In genomic region chr21:39379986-39380891, GRCh38 we compare ENCODE assay signal across 1 cellular context.
TF ChIP-seq lines count a peak whose summit lies in the region.

No MANE protein-coding gene starts in this region.

TF ChIP-seq in K562, 482 proteins besides CTCF, POLR2A, EP300 and RAD21 (continued from another document and continues in another):
- TF ChIP-seq RERE (CRISPR knock-in tag; IDR thresholded peaks at IDR 0.05; ENCODE audit: borderline replicate concordance), result no peak
- no peak for TF ChIP-seq POLR2AphosphoS2 (IDR thresholded peaks at IDR 0.05; ENCODE audit: low read length)
- no peak for TF ChIP-seq NCOR1 (IDR thresholded peaks at IDR 0.05)
- TF ChIP-seq, protein P1, sequence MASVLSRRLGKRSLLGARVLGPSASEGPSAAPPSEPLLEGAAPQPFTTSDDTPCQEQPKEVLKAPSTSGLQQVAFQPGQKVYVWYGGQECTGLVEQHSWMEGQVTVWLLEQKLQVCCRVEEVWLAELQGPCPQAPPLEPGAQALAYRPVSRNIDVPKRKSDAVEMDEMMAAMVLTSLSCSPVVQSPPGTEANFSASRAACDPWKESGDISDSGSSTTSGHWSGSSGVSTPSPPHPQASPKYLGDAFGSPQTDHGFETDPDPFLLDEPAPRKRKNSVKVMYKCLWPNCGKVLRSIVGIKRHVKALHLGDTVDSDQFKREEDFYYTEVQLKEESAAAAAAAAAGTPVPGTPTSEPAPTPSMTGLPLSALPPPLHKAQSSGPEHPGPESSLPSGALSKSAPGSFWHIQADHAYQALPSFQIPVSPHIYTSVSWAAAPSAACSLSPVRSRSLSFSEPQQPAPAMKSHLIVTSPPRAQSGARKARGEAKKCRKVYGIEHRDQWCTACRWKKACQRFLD (CRISPR knock-in tag; IDR thresholded peaks at IDR 0.05), result peak; percentile 33; the same call in 1 of the 2 replicates
- TF ChIP-seq ZBTB7A (IDR thresholded peaks at IDR 0.05; ENCODE audit: borderline replicate concordance, control insufficient read depth, low read depth, low read length), result no peak
- TF ChIP-seq DDX20 (tag; IDR thresholded peaks at IDR 0.05; ENCODE audit: low read depth), result no peak
- TF ChIP-seq STAG1 (CRISPR knock-in tag; IDR thresholded peaks at IDR 0.05; ENCODE audit: borderline replicate concordance), result no peak
- TF ChIP-seq ZNF77 (CRISPR knock-in tag; IDR thresholded peaks at IDR 0.05), result no peak
- TF ChIP-seq, protein P2, sequence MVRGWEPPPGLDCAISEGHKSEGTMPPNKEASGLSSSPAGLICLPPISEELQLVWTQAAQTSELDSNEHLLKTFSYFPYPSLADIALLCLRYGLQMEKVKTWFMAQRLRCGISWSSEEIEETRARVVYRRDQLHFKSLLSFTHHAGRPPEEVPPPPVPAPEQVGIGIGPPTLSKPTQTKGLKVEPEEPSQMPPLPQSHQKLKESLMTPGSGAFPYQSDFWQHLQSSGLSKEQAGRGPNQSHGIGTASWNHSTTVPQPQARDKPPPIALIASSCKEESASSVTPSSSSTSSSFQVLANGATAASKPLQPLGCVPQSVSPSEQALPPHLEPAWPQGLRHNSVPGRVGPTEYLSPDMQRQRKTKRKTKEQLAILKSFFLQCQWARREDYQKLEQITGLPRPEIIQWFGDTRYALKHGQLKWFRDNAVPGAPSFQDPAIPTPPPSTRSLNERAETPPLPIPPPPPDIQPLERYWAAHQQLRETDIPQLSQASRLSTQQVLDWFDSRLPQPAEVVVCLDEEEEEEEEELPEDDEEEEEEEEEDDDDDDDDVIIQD (CRISPR knock-in tag; IDR thresholded peaks at IDR 0.05), result no peak
- no peak for TF ChIP-seq BRCA1 (IDR thresholded peaks at IDR 0.05)
- no peak for TF ChIP-seq BRCA1 (CRISPR knock-in tag; IDR thresholded peaks at IDR 0.05)
- TF ChIP-seq, protein P3, sequence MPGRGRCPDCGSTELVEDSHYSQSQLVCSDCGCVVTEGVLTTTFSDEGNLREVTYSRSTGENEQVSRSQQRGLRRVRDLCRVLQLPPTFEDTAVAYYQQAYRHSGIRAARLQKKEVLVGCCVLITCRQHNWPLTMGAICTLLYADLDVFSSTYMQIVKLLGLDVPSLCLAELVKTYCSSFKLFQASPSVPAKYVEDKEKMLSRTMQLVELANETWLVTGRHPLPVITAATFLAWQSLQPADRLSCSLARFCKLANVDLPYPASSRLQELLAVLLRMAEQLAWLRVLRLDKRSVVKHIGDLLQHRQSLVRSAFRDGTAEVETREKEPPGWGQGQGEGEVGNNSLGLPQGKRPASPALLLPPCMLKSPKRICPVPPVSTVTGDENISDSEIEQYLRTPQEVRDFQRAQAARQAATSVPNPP (IDR thresholded peaks at IDR 0.05; ENCODE audit: borderline replicate concordance, insufficient read depth, insufficient read length), result no peak
- TF ChIP-seq, protein P4, sequence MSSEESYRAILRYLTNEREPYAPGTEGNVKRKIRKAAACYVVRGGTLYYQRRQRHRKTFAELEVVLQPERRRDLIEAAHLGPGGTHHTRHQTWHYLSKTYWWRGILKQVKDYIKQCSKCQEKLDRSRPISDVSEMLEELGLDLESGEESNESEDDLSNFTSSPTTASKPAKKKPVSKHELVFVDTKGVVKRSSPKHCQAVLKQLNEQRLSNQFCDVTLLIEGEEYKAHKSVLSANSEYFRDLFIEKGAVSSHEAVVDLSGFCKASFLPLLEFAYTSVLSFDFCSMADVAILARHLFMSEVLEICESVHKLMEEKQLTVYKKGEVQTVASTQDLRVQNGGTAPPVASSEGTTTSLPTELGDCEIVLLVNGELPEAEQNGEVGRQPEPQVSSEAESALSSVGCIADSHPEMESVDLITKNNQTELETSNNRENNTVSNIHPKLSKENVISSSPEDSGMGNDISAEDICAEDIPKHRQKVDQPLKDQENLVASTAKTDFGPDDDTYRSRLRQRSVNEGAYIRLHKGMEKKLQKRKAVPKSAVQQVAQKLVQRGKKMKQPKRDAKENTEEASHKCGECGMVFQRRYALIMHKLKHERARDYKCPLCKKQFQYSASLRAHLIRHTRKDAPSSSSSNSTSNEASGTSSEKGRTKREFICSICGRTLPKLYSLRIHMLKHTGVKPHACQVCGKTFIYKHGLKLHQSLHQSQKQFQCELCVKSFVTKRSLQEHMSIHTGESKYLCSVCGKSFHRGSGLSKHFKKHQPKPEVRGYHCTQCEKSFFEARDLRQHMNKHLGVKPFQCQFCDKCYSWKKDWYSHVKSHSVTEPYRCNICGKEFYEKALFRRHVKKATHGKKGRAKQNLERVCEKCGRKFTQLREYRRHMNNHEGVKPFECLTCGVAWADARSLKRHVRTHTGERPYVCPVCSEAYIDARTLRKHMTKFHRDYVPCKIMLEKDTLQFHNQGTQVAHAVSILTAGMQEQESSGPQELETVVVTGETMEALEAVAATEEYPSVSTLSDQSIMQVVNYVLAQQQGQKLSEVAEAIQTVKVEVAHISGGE (CRISPR knock-in tag; IDR thresholded peaks at IDR 0.05), result peak in 1 of 3 experiments; percentile 88; a peak in 2 of 6 replicates
- no peak for TF ChIP-seq ZNF398 (CRISPR knock-in tag; IDR thresholded peaks at IDR 0.05)
- TF ChIP-seq, protein P5, sequence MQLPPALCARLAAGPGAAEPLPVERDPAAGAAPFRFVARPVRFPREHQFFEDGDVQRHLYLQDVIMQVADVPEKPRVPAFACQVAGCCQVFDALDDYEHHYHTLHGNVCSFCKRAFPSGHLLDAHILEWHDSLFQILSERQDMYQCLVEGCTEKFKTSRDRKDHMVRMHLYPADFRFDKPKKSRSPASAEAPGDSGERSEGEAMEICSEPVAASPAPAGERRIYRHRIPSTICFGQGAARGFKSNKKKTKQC (CRISPR knock-in tag; IDR thresholded peaks at IDR 0.05), result no peak
- no peak for TF ChIP-seq TEAD1 (CRISPR knock-in tag; IDR thresholded peaks at IDR 0.05)
- TF ChIP-seq NFIC (IDR thresholded peaks at IDR 0.05), result no peak
- TF ChIP-seq ZNF79 (CRISPR knock-in tag; IDR thresholded peaks at IDR 0.05; ENCODE audit: low read depth), result no peak
- no peak for TF ChIP-seq ID3 (CRISPR knock-in tag; IDR thresholded peaks at IDR 0.05)
- 0 out of 2 replicates have a peak, but pooled peaks have one; percentile 13 for TF ChIP-seq ID3 (tag; IDR thresholded peaks at IDR 0.05)
- TF ChIP-seq, protein P6, sequence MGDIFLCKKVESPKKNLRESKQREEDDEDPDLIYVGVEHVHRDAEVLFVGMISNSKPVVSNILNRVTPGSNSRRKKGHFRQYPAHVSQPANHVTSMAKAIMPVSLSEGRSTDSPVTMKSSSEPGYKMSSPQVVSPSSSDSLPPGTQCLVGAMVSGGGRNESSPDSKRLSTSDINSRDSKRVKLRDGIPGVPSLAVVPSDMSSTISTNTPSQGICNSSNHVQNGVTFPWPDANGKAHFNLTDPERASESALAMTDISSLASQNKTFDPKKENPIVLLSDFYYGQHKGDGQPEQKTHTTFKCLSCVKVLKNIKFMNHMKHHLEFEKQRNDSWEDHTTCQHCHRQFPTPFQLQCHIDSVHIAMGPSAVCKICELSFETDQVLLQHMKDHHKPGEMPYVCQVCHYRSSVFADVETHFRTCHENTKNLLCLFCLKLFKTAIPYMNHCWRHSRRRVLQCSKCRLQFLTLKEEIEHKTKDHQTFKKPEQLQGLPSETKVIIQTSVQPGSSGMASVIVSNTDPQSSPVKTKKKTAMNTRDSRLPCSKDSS (IDR thresholded peaks at IDR 0.05; ENCODE audit: low read depth, partially characterized antibody), result no peak
- no peak for TF ChIP-seq GTF2A2 (tag; IDR thresholded peaks at IDR 0.05)
- TF ChIP-seq MED1 (CRISPR knock-in tag; IDR thresholded peaks at IDR 0.05; ENCODE audit: borderline replicate concordance), result 0 out of 2 replicates have a peak, but pooled peaks have one; percentile 58
- TF ChIP-seq, protein P7, sequence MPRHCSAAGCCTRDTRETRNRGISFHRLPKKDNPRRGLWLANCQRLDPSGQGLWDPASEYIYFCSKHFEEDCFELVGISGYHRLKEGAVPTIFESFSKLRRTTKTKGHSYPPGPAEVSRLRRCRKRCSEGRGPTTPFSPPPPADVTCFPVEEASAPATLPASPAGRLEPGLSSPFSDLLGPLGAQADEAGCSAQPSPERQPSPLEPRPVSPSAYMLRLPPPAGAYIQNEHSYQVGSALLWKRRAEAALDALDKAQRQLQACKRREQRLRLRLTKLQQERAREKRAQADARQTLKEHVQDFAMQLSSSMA (CRISPR knock-in tag; IDR thresholded peaks at IDR 0.05), result no peak
- TF ChIP-seq, protein P8, sequence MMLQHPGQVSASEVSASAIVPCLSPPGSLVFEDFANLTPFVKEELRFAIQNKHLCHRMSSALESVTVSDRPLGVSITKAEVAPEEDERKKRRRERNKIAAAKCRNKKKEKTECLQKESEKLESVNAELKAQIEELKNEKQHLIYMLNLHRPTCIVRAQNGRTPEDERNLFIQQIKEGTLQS (IDR thresholded peaks at IDR 0.05), result peak; percentile 66; the same call in 1 of the 2 replicates
- TF ChIP-seq, protein P8 (CRISPR knock-in tag; conservative IDR thresholded peaks at IDR 0.05), result no peak; the same call in 1 of the 2 replicates
- TF ChIP-seq ZFP36 (IDR thresholded peaks at IDR 0.05; ENCODE audit: low read depth, low read length, partially characterized antibody), result no peak
- TF ChIP-seq ZNF217 (CRISPR knock-in tag; IDR thresholded peaks at IDR 0.05), result no peak
- TF ChIP-seq PHF20 (IDR thresholded peaks at IDR 0.05; ENCODE audit: partially characterized antibody), result peak; percentile 74
- TF ChIP-seq ZKSCAN3 (CRISPR knock-in tag; IDR thresholded peaks at IDR 0.05), result no peak
- TF ChIP-seq COPS2 (conservative IDR thresholded peaks at IDR 0.05), result no peak
- no peak for TF ChIP-seq TRIM28 (IDR thresholded peaks at IDR 0.05)
- TF ChIP-seq ZNF124 (CRISPR knock-in tag; IDR thresholded peaks at IDR 0.05), result no peak
- TF ChIP-seq RBM25 (IDR thresholded peaks at IDR 0.05; ENCODE audit: low read depth, low read length, severe bottlenecking), result no peak
- no peak for TF ChIP-seq BACH1 (tag; IDR thresholded peaks at IDR 0.05)
- no peak for TF ChIP-seq MBD1 (CRISPR knock-in tag; IDR thresholded peaks at IDR 0.05)
- TF ChIP-seq, protein P9, sequence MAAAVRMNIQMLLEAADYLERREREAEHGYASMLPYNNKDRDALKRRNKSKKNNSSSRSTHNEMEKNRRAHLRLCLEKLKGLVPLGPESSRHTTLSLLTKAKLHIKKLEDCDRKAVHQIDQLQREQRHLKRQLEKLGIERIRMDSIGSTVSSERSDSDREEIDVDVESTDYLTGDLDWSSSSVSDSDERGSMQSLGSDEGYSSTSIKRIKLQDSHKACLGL (CRISPR knock-in tag; IDR thresholded peaks at IDR 0.05; ENCODE audit: borderline replicate concordance, poor library complexity, severe bottlenecking), result no peak
